ENCODE assay signal across 1 cellular context in genomic region chr7:100568936-100569844, GRCh38.
A peak's percentile ranks its signal among the peaks of the same experiment; 100 is the strongest.
TF ChIP-seq lines count a peak whose summit lies in the region.

No MANE protein-coding gene starts in this region.

TF ChIP-seq in HepG2, 621 proteins besides CTCF, POLR2A, EP300 and RAD21 (continued from another document):
- TF ChIP-seq RERE (CRISPR knock-in tag; IDR thresholded peaks at IDR 0.05; ENCODE audit: low read depth): no peak
- TF ChIP-seq ELF4 (CRISPR knock-in tag; IDR thresholded peaks at IDR 0.05; ENCODE audit: borderline replicate concordance): no peak
- TF ChIP-seq ZNF331 (CRISPR knock-in tag; IDR thresholded peaks at IDR 0.05): no peak; the same call in 1 of the 2 replicates
- TF ChIP-seq CHD4 (IDR thresholded peaks at IDR 0.05; ENCODE audit: borderline replicate concordance, low read length): no peak
- no peak for TF ChIP-seq THAP8 (CRISPR knock-in tag; IDR thresholded peaks at IDR 0.05; ENCODE audit: borderline replicate concordance)
- TF ChIP-seq ATF5 (CRISPR knock-in tag; IDR thresholded peaks at IDR 0.05; ENCODE audit: low read depth): no peak
- peak; percentile 65 for TF ChIP-seq TARDBP (CRISPR knock-in tag; IDR thresholded peaks at IDR 0.05)
